In the genomic region with DNA sequence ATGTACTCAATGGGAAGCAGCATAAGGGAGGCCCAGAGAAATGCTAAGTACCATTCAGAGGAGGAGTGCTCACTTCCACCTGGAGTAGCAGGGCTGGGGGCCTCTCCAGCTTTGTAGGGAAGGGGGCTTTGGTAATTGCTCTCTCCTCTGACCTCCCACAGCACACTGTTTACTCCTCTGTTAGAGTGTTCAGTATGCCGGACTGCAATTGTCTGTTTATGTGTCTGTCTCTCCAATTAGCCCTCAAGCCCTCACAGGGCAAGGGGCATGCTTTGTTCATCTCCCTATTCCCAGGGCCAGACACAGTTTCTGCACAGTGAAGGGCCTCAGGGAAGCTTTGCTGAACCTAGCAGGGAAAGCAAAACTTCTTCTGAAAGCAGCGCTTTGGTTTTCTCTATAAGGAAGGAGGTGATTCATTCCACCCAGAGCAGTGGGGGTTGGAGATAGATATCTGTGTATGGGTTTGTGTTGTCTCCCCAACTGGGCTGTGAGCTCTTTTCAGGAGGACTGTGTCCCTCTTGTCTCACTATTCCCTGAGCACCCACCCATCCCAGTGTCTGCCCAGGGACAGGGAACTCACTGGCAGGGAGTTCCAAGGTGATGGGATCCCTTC, we compare ENCODE assay signal across 20 cellular contexts.
"Had no signal": no experiment of that assay in that cellular context is flagged by ENCODE, and none has a peak within 500 bp of the region (broad histone marks: within the 10 kb centered on the region; RNA-seq: fewer than 3 reads in every experiment).

No MANE protein-coding gene starts in this region.

- DNase-seq: hippocampal formation; kidney; left colon; left lung; lower lobe of right lung; mammary epithelial cell; mesenchymal stem cell; naive thymus-derived CD8-positive, alpha-beta T cell; ovary; right cardiac atrium; spleen; stimulated activated CD4-positive, alpha-beta T cell treated with anti-CD3 and anti-CD28 coated beads, Interleukin-4, amount 100 ng/mL, for 24 hours; stimulated activated naive CD4-positive, alpha-beta T cell; tibial artery had no signal

- H3K4me3 ChIP-seq: left lung, lower lobe of right lung, ovary, skin epidermis, spleen, suprapubic skin, thoracic aorta, tibial artery, vagina had no signal

- H3K36me3 ChIP-seq: left lung, lower lobe of right lung, ovary, spleen, suprapubic skin, thoracic aorta, tibial artery, vagina had no signal

- H3K27ac ChIP-seq: left lung, lower lobe of right lung, ovary, skin epidermis, spleen, suprapubic skin, thoracic aorta, tibial artery, vagina had no signal

- H3K9me3 ChIP-seq: left lung, lower lobe of right lung, ovary, spleen, suprapubic skin, thoracic aorta, tibial artery, vagina had no signal

- ATAC-seq: left colon; left lung; lower lobe of right lung; naive thymus-derived CD8-positive, alpha-beta T cell; right cardiac atrium; sciatic nerve; stimulated activated effector memory CD8-positive, alpha-beta T cell treated with anti-CD3 and anti-CD28 coated beads, Interleukin-12 subunit alpha, Interleukin-12 subunit beta, amount 100 ng/mL, for 72 hours had no signal

- H3K27me3 ChIP-seq: left lung, ovary, suprapubic skin, tibial artery, vagina had no signal

- H3K4me1 ChIP-seq: left lung, lower lobe of right lung, spleen, suprapubic skin, tibial artery, vagina had no signal
